Comparison of ENCODE assay signal across 8 cellular contexts in genomic region chr22:36481393-36482168, GRCh38. TPM values are rescaled to one million over a fixed set of nuclear protein-coding genes. Genes with fewer than 3 reads are reported as not detected.
DNase-seq lines count a peak whose midpoint lies in the region; ATAC-seq and TF ChIP-seq lines count a peak whose summit lies in the region.

Gene TXN2 (minus strand): TSS chr22:36481640. CDS start chr22:36480837, 803 bp downstream.

- H3K9me3 ChIP-seq in adrenal gland (replicated peaks in 1 of 3) = no peaks in the 10 kb centered on the region
- no peaks in the 10 kb centered on the region for H3K9me3 ChIP-seq in upper lobe of left lung

- H3K27me3 ChIP-seq in adrenal gland = no peaks in the 10 kb centered on the region
- no peaks in the 10 kb centered on the region for H3K27me3 ChIP-seq in upper lobe of left lung

- TF ChIP-seq POLR2A in adrenal gland (IDR thresholded peaks at IDR 0.05) = peak; percentile 85 to 97
- peak; percentile 70 to 82 (median 75) for TF ChIP-seq POLR2A in upper lobe of left lung (IDR thresholded peaks at IDR 0.05)

- TF ChIP-seq EP300 in upper lobe of left lung (IDR thresholded peaks at IDR 0.05) = peak in 1 of 4 donors; percentile 16

- ATAC-seq in HG02840 (IDR thresholded peaks at IDR 0.05; ENCODE audit: low FRiP score, unreplicated experiment) = peak; percentile 86
- ATAC-seq in upper lobe of left lung (ENCODE audit: low FRiP score in 2 of 2) = peak; percentile 97 to 98

- H3K27ac ChIP-seq in adrenal gland = peak within 1 kb of the TSS; percentile 97 to 100 (median 99)
- H3K27ac ChIP-seq in upper lobe of left lung = peak within 1 kb of the TSS; percentile 96 to 98 (median 98)

- intact Hi-C loops in adrenal gland (cut with DNase I) (loop anchor here in 1 of 2 donors (10.0 kb wide), 1 partner anchor 287 kb away; no protein-coding TSS in a partner anchor), cardiac septum (cut with DNase I) (loop anchor here (10.0 kb wide), 1 partner anchor 337 kb away; no protein-coding TSS in a partner anchor), posterior cingulate gyrus (cut with DNase I) (loop anchor here (1.0 to 2.0 kb wide), 3 partner anchors 26 to 93 kb away; partner anchors contain the start of genes EIF3D and FOXRED2)

- H3K4me3 ChIP-seq in GM12875 (ENCODE audit: low read depth, low read length) (peak within 1 kb of the TSS; percentile 90), adrenal gland (peak within 1 kb of the TSS; percentile 16 to 60 (median 45)), upper lobe of left lung (peak within 1 kb of the TSS; percentile 66 to 85 (median 74))

- TF ChIP-seq CTCF in GM12875 (IDR thresholded peaks at IDR 0.05; ENCODE audit: borderline replicate concordance, insufficient read depth, low read depth, low read length) (no peak), adrenal gland (IDR thresholded peaks at IDR 0.05) (peak in 1 of 6 experiments; percentile 1), upper lobe of left lung (IDR thresholded peaks at IDR 0.05) (peak in 1 of 6 experiments; percentile 19)

- peaks cover 28 to 39% of the 10 kb centered on the region in 2 donors for H3K4me1 ChIP-seq in adrenal gland (replicated peaks in 1 of 2)
- H3K4me1 ChIP-seq in upper lobe of left lung = peaks cover 14 to 22% (median 14%) of the 10 kb centered on the region in 4 donors

- H3K36me3 ChIP-seq in adrenal gland (replicated peaks in 1 of 2) (peaks cover 0 to 28% of the 10 kb centered on the region in 2 donors), upper lobe of left lung (peaks cover 4 to 30% (median 22%) of the 10 kb centered on the region in 4 donors)

- 0 to 1% (median 1%) methylated on average over 41 to 60 of the region's 62 CpGs for WGBS in adrenal gland, 4 donors
- 0 to 2% methylated on average over 53 to 61 of the region's 62 CpGs for WGBS in upper lobe of left lung, 2 donors

- peak; percentile 96 for DNase-seq in NCI-H146 (lab: John Stamatoyannopoulos, UW)
- DNase-seq in T-helper 1 cell = peak; percentile 93 to 97 (median 95)
- DNase-seq in adrenal gland = peak; percentile 96 to 99 (median 98)
- DNase-seq in cardiac septum (ENCODE audit: low spot score) = peak; percentile 97
- peak; percentile 93 to 99 (median 94) for DNase-seq in posterior cingulate gyrus
- peak; percentile 95 to 97 for DNase-seq in upper lobe of left lung

RNA-seq across cellular contexts. Expression of gene TXN2, which starts in this region (rescaled TPM):
- total RNA-seq in adrenal gland (100 to 1,000 TPM; 160 to 245 (median 190) TPM), cardiac septum (92.8 TPM), upper lobe of left lung (10 to 100 TPM; 30.4 to 69.5 (median 53.6) TPM)
- 100 to 1,000 TPM; 213 to 241 (median 223) TPM for polyA plus RNA-seq in adrenal gland

Comparison
In these comparisons a context has a peak if more than half of its experiments do, and no peak if none do; other contexts are left out.
1. Peak in every context shown above with its lines: DNase-seq, ATAC-seq, H3K4me3 ChIP-seq and H3K27ac ChIP-seq.